In genomic region chr17:12634789-12635414, GRCh38 we compare ENCODE assay signal across 2 cellular contexts.
TF ChIP-seq lines count a peak whose summit lies in the region.

No MANE protein-coding gene starts in this region.

TF ChIP-seq in A549, 52 proteins besides CTCF, POLR2A, EP300 and RAD21 (continued from another document):
- TF ChIP-seq RNF2 (IDR thresholded peaks at IDR 0.05; ENCODE audit: borderline replicate concordance, low read depth): no peak
- no peak for TF ChIP-seq EHF (CRISPR knock-in tag; IDR thresholded peaks at IDR 0.05)
- no peak for TF ChIP-seq FOSB (CRISPR knock-in tag; IDR thresholded peaks at IDR 0.05)
- TF ChIP-seq HOXB5 (CRISPR knock-in tag; IDR thresholded peaks at IDR 0.05): no peak
- no peak for TF ChIP-seq FOSL2 (IDR thresholded peaks at IDR 0.05)
- TF ChIP-seq FOSL2 (CRISPR knock-in tag; IDR thresholded peaks at IDR 0.05): no peak
- TF ChIP-seq MAZ (IDR thresholded peaks at IDR 0.05; ENCODE audit: borderline replicate concordance, low read depth, low read length): no peak
- TF ChIP-seq ZC3H11A (IDR thresholded peaks at IDR 0.05): no peak
- TF ChIP-seq GATA3 (IDR thresholded peaks at IDR 0.05; ENCODE audit: borderline replicate concordance): no peak
- TF ChIP-seq CBX2 (IDR thresholded peaks at IDR 0.05; ENCODE audit: borderline replicate concordance, low read depth): no peak
- no peak for TF ChIP-seq JUN (IDR thresholded peaks at IDR 0.05)
- TF ChIP-seq ELK1 (IDR thresholded peaks at IDR 0.05; ENCODE audit: low read depth, low read length): no peak
TF ChIP-seq in A549: peak in this region for 0.

TF ChIP-seq in neural cell, 6 proteins besides CTCF, POLR2A, EP300 and RAD21 (continued from another document):
- no peak for TF ChIP-seq EZH2 (IDR thresholded peaks at IDR 0.05; ENCODE audit: borderline replicate concordance, insufficient read depth, low read length, poor library complexity, severe bottlenecking)
- TF ChIP-seq POLR2AphosphoS5 (IDR thresholded peaks at IDR 0.05): peak; percentile 64
TF ChIP-seq in neural cell: peak in this region for 2.
